ENCODE assay signal across 17 cellular contexts in the genomic region with DNA sequence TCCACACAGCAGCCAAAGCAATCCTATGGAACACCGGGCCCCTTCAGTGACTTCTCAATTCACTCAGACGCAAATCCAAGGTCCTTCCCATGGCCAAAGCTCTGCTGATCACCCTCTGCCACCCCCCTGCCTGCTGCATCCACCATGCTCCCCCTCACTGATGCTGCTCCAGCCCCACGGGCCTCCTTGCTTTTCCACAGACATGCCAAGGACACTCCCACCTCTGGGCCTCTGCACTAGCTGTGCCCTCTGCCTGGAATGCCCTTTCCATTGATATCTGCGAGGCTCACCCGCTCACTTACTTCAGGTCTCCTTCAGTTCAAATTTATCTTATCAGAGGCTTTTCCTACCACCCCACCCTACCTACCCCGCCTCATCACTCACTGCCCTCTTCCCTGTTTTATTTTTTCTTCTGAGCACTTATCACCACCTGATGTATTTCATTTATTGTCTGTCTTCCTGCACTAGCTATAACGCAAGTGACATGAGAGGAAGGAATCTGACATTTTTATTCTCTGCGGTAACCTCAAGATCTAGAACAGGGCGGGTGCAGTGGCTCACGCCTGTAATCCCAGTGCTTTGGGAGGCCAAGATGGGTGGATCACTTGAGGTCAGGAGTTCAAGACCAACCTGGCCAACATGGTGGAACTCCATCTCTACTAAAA. TPM values are rescaled to one million over a fixed set of nuclear protein-coding genes. Genes with fewer than 3 reads are reported as not detected.
DNase-seq lines count a peak whose midpoint lies in the region; ATAC-seq and TF ChIP-seq lines count a peak whose summit lies in the region.
"Had no signal": no experiment of that assay in that cellular context is flagged by ENCODE, and none has a peak within 500 bp of the region (broad histone marks: within the 10 kb centered on the region; RNA-seq: fewer than 3 reads in every experiment).

No MANE protein-coding gene starts in this region.

- no peaks in the 10 kb centered on the region for H3K9me3 Mint-ChIP-seq in HFFc6
- H3K9me3 Mint-ChIP-seq: effector memory CD8-positive, alpha-beta T cell; T-helper 1 cell treated with Interleukin-12 subunit alpha and Interleukin-12 subunit beta and Interleukin-4 antibody, amounts not matched to agents 30 μg/mL and 1 μg/mL, for 36 hours had no signal

- H3K4me3 ChIP-seq in breast epithelium = no peak overlapping the region
- H3K4me3 ChIP-seq in lower lobe of right lung = no peak overlapping the region
- no peak overlapping the region for H3K4me3 ChIP-seq in stomach
- H3K4me3 ChIP-seq: skin epidermis had no signal

- intact Hi-C loops in breast epithelium (cut with DNase I; ENCODE audit: low total_unique reads) (no loop called here), lower lobe of right lung (cut with DNase I) (no loop called here), stomach (cut with DNase I; ENCODE audit: low total_unique reads) (no loop called here)

- TF ChIP-seq POLR2A in breast epithelium (IDR thresholded peaks at IDR 0.05) = no peak
- no peak for TF ChIP-seq POLR2A in stomach (IDR thresholded peaks at IDR 0.05)

- TF ChIP-seq EP300 in stomach (IDR thresholded peaks at IDR 0.05) = no peak

- peaks cover 5% of the 10 kb centered on the region for H3K27me3 Mint-ChIP-seq in HFFc6 (ENCODE audit: insufficient read depth)

- no peaks in the 10 kb centered on the region for H3K27me3 ChIP-seq in breast epithelium
- no peaks in the 10 kb centered on the region for H3K27me3 ChIP-seq in lower lobe of right lung (ENCODE audit: low read depth)
- H3K27me3 ChIP-seq in stomach = no peaks in the 10 kb centered on the region

- peak overlapping the region; percentile 66 to 88 for H3K27ac ChIP-seq in breast epithelium
- H3K27ac ChIP-seq in lower lobe of right lung = peak overlapping the region; percentile 86
- H3K27ac ChIP-seq in stomach = peak overlapping the region; percentile 41 to 97 (median 95)
- H3K27ac ChIP-seq: KMS-11 had no signal

- no peak for ATAC-seq in lower lobe of right lung
- ATAC-seq: effector memory CD8-positive, alpha-beta T cell had no signal

- no peaks in the 10 kb centered on the region for H3K36me3 ChIP-seq in breast epithelium
- H3K36me3 ChIP-seq in lower lobe of right lung = no peaks in the 10 kb centered on the region
- H3K36me3 ChIP-seq in stomach = peaks cover 0 to 6% (median 3%) of the 10 kb centered on the region in 4 donors

- no peaks in the 10 kb centered on the region for H3K9me3 ChIP-seq in breast epithelium
- no peaks in the 10 kb centered on the region for H3K9me3 ChIP-seq in lower lobe of right lung
- H3K9me3 ChIP-seq in stomach = no peaks in the 10 kb centered on the region

- peaks cover 33% of the 10 kb centered on the region for H3K36me3 Mint-ChIP-seq in HFFc6 (ENCODE audit: low read depth)

- H3K4me1 ChIP-seq in breast epithelium (peaks cover 15 to 42% of the 10 kb centered on the region in 2 donors), lower lobe of right lung (peaks cover 85% of the 10 kb centered on the region), stomach (peaks cover 86 to 100% (median 94%) of the 10 kb centered on the region in 4 donors)

- peak overlapping the region; percentile 94 for H3K4me3 Mint-ChIP-seq in HFFc6
- H3K4me3 Mint-ChIP-seq: effector memory CD8-positive, alpha-beta T cell; T-helper 1 cell treated with Interleukin-12 subunit alpha and Interleukin-12 subunit beta and Interleukin-4 antibody, amounts not matched to agents 30 μg/mL and 1 μg/mL, for 36 hours had no signal

- H3K4me1 Mint-ChIP-seq in HFFc6 (ENCODE audit: low read depth) = peaks cover 86% of the 10 kb centered on the region

- peak overlapping the region; percentile 93 for H3K27ac Mint-ChIP-seq in HFFc6
- H3K27ac Mint-ChIP-seq: effector memory CD8-positive, alpha-beta T cell; T-helper 1 cell treated with Interleukin-12 subunit alpha and Interleukin-12 subunit beta and Interleukin-4 antibody, amounts not matched to agents 30 μg/mL and 1 μg/mL, for 36 hours had no signal

- no peak for DNase-seq in HFFc6
- DNase-seq in breast epithelium (ENCODE audit: low spot score in 2 of 2) = no peak
- DNase-seq in lower lobe of right lung = no peak
- no peak for DNase-seq in stomach
- DNase-seq in SHP77 (lab: John Stamatoyannopoulos, UW) = no peak
- DNase-seq in NOMO-1 (lab: John Stamatoyannopoulos, UW; ENCODE audit: unreplicated experiment in 2 of 2) = no peak
- no peak for DNase-seq in NCI-H2107 (lab: John Stamatoyannopoulos, UW)
- no peak for DNase-seq in GOT3 (lab: John Stamatoyannopoulos, UW)
- DNase-seq: effector memory CD8-positive, alpha-beta T cell; hypothalamus; NCI-H2081 treated with DMSO at 0.1 percent for 48 hours had no signal

- WGBS in stomach, 5 donors = 46 to 51% (median 51%) methylated on average over 10 of the region's 10 CpGs

- TF ChIP-seq CTCF in HFFc6 (IDR thresholded peaks at IDR 0.05) = no peak
- no peak for TF ChIP-seq CTCF in breast epithelium (IDR thresholded peaks at IDR 0.05)
- no peak for TF ChIP-seq CTCF in lower lobe of right lung (IDR thresholded peaks at IDR 0.05)
- no peak for TF ChIP-seq CTCF in stomach (IDR thresholded peaks at IDR 0.05)

RNA-seq across cellular contexts. Expression of gene HSPG2, which starts 7.0 kb away (rescaled TPM):
- 100 to 1,000 TPM; 275 to 430 (median 297) TPM for total RNA-seq in HFFc6 (2021; fragmentation: NEBNext Ultra II Directional; extraction: Animal tissue kit (Norgen Biotek cat#: 25700))
- total RNA-seq in breast epithelium (100 to 1,000 TPM in 1 of 3 donors, 10 to 100 TPM in 2; 48.3 to 219 (median 95.0) TPM), lower lobe of right lung (216 TPM), stomach (100 to 1,000 TPM in 4 of 5 donors, 10 to 100 TPM in 1; 88.7 to 504 (median 186) TPM)
- 10 to 100 TPM; 21.7 to 98.5 (median 62.1) TPM for polyA plus RNA-seq in stomach

RNA-seq across cellular contexts. Expression of gene CELA3B, which starts 46.7 kb away (rescaled TPM):
- not detected for total RNA-seq in HFFc6 (2021; fragmentation: NEBNext Ultra II Directional; extraction: Animal tissue kit (Norgen Biotek cat#: 25700))
- not detected for total RNA-seq in breast epithelium
- total RNA-seq in lower lobe of right lung = not detected
- 10 to 100 TPM in 1 of 5 donors, not detected in 4; 84.3 TPM for total RNA-seq in stomach
- 10 to 100 TPM in 2 of 3 donors, 1 to 10 TPM in 1; 6.1 to 37.8 (median 18.6) TPM for polyA plus RNA-seq in stomach
- total RNA-seq: activated CD8-positive, alpha-beta memory T cell treated with anti-CD3 and anti-CD28 coated beads for 36 hours; mononuclear cell had no signal
- polyA plus RNA-seq: BJ had no signal
